27 cellular contexts compared by ENCODE assay signal in genomic region chr13:21759911-21760310, GRCh38.
"Had no signal": no experiment of that assay in that cellular context is flagged by ENCODE, and none has a peak within 500 bp of the region (broad histone marks: within the 10 kb centered on the region; RNA-seq: fewer than 3 reads in every experiment).

No MANE protein-coding gene starts in this region.

- H3K4me3 ChIP-seq: colonic mucosa, gastrocnemius medialis, left ventricle myocardium inferior, lung, neural progenitor cell, psoas muscle, skin epidermis, spleen, thoracic aorta, tibial nerve, upper lobe of left lung, uterus had no signal

- H3K27me3 Mint-ChIP-seq: dendritic cell treated with granulocyte-macrophage colony-stimulating factor and Interleukin-4, amounts not matched to agents 40 ng/mL and 50 ng/mL, for 4 days; stimulated activated memory B cell treated with anti-CD40 and anti-IgM and Interleukin-4, amounts not matched to agents 10 μg/mL and 1 μg/mL and 100 μg/mL, for 72 hours had no signal

- H3K4me1 ChIP-seq: colonic mucosa, gastrocnemius medialis, left ventricle myocardium inferior, psoas muscle, spleen, tibial nerve, uterus had no signal

- H3K9me3 Mint-ChIP-seq: dendritic cell treated with granulocyte-macrophage colony-stimulating factor and Interleukin-4, amounts not matched to agents 40 ng/mL and 50 ng/mL, for 4 days; endodermal cell; memory B cell; naive B cell; natural killer cell treated with Interleukin-12 subunit alpha and Interleukin-12 subunit beta and Interleukin-15 and Interleukin-18, amount 100 ng/mL, for 72 hours; neural progenitor cell; stimulated activated memory B cell treated with anti-CD40 and anti-IgM and Interleukin-4, amounts not matched to agents 10 μg/mL and 1 μg/mL and 100 μg/mL, for 72 hours had no signal

- ATAC-seq: esophagus mucosa; gastrocnemius medialis; left cardiac atrium; natural killer cell treated with Interleukin-12 subunit alpha and Interleukin-12 subunit beta and Interleukin-15 and Interleukin-18, amount 100 ng/mL, for 72 hours; psoas muscle; right cardiac atrium; stimulated activated memory B cell treated with anti-CD40 and anti-IgM and Interleukin-4, amounts not matched to agents 10 μg/mL and 1 μg/mL and 100 μg/mL, for 72 hours; stimulated activated naive CD8-positive, alpha-beta T cell treated with anti-CD3 and anti-CD28 coated beads, Interleukin-15, Interleukin-2, amounts not matched to agents 100 U/mL and 50 U/mL, for 24 hours had no signal

- H3K4me1 Mint-ChIP-seq: memory B cell; naive B cell; stimulated activated memory B cell treated with anti-CD40 and anti-IgM and Interleukin-4, amounts not matched to agents 10 μg/mL and 1 μg/mL and 100 μg/mL, for 72 hours had no signal

- H3K36me3 Mint-ChIP-seq: memory B cell; naive B cell; natural killer cell treated with Interleukin-12 subunit alpha and Interleukin-12 subunit beta and Interleukin-15 and Interleukin-18, amount 100 ng/mL, for 72 hours; neural progenitor cell; stimulated activated memory B cell treated with anti-CD40 and anti-IgM and Interleukin-4, amounts not matched to agents 10 μg/mL and 1 μg/mL and 100 μg/mL, for 72 hours had no signal

- H3K9me3 ChIP-seq: colonic mucosa, gastrocnemius medialis, left ventricle myocardium inferior, psoas muscle, spleen, thoracic aorta, tibial nerve, upper lobe of left lung, uterus had no signal

- H3K27ac ChIP-seq: colonic mucosa, epithelial cell of prostate, gastrocnemius medialis, left ventricle myocardium inferior, neural progenitor cell, psoas muscle, skin epidermis, spleen, thoracic aorta, tibial nerve, upper lobe of left lung, uterus had no signal

- H3K4me2 ChIP-seq: neural progenitor cell had no signal

- H2AFZ ChIP-seq: neural progenitor cell had no signal

- H3K27ac Mint-ChIP-seq: dendritic cell treated with granulocyte-macrophage colony-stimulating factor and Interleukin-4, amounts not matched to agents 40 ng/mL and 50 ng/mL, for 4 days; endodermal cell; memory B cell; naive B cell; natural killer cell treated with Interleukin-12 subunit alpha and Interleukin-12 subunit beta and Interleukin-15 and Interleukin-18, amount 100 ng/mL, for 72 hours; neural progenitor cell; stimulated activated memory B cell treated with anti-CD40 and anti-IgM and Interleukin-4, amounts not matched to agents 10 μg/mL and 1 μg/mL and 100 μg/mL, for 72 hours had no signal

- DNase-seq: colonic mucosa; effector CD8-positive, alpha-beta T cell; endodermal cell; foreskin fibroblast; gastrocnemius medialis; head of caudate nucleus; left cardiac atrium; left ventricle myocardium inferior; naive B cell; psoas muscle; right cardiac atrium; spleen; stimulated activated CD4-positive, alpha-beta T cell treated with anti-CD3 and anti-CD28 coated beads, Interleukin-4, amount 100 ng/mL, for 4 hours; stimulated activated naive CD8-positive, alpha-beta T cell treated with anti-CD3 and anti-CD28 coated beads, Interleukin-15, Interleukin-2, amounts not matched to agents 100 U/mL and 50 U/mL, for 24 hours; upper lobe of left lung; uterus had no signal

- H3K4me3 Mint-ChIP-seq: dendritic cell treated with granulocyte-macrophage colony-stimulating factor and Interleukin-4, amounts not matched to agents 40 ng/mL and 50 ng/mL, for 4 days; endodermal cell; memory B cell; naive B cell; natural killer cell treated with Interleukin-12 subunit alpha and Interleukin-12 subunit beta and Interleukin-15 and Interleukin-18, amount 100 ng/mL, for 72 hours; neural progenitor cell; stimulated activated memory B cell treated with anti-CD40 and anti-IgM and Interleukin-4, amounts not matched to agents 10 μg/mL and 1 μg/mL and 100 μg/mL, for 72 hours had no signal

- H3K36me3 ChIP-seq: colonic mucosa, gastrocnemius medialis, left ventricle myocardium inferior, neural progenitor cell, spleen, thoracic aorta, tibial nerve, upper lobe of left lung, uterus had no signal

- H3K27me3 ChIP-seq: colonic mucosa, gastrocnemius medialis, neural progenitor cell, spleen, tibial nerve, upper lobe of left lung, uterus had no signal
